ENCODE assay signal across 18 cellular contexts in the genomic region with DNA sequence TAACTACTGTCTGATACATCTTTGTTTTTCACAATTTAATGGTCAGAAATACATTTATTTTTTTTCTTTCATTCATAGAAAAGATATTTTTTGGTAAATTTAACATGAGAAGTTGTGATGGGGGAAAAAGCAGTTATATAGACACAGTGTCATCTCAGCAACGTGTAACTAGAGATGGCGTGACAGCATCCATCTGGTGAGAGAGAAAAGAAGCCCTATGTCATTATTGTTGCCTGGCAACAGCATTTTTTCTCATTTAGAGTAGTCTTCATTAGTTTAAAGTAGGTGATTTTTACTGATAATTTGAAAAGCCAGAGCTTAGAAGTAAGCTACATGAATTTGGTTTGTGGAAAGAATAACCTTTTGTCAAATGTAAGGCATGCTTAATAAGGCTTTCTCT.
DNase-seq lines count a peak whose midpoint lies in the region; ATAC-seq and TF ChIP-seq lines count a peak whose summit lies in the region.
"Had no signal": no experiment of that assay in that cellular context is flagged by ENCODE, and none has a peak within 500 bp of the region (broad histone marks: within the 10 kb centered on the region; RNA-seq: fewer than 3 reads in every experiment).

No MANE protein-coding gene starts in this region.

- no peak for DNase-seq in Caco-2
- DNase-seq in NCI-H128 (lab: John Stamatoyannopoulos, UW; ENCODE audit: unreplicated experiment), result peak; percentile 51
- peak; percentile 68 for DNase-seq in NCI-H345 (lab: John Stamatoyannopoulos, UW)
- DNase-seq in activated CD4-positive, alpha-beta memory T cell treated with anti-CD3 and anti-CD28 coated beads, Interleukin-2, amount 10 ng/mL, durations not matched to agents 7 days and 5 days, result no peak
- DNase-seq in NCI-H2029 treated with DMSO at 0.1 percent for 48 hours (lab: John Stamatoyannopoulos, UW), result no peak
- DNase-seq in suprapubic skin (ENCODE audit: low spot score in 2 of 2), result no peak
- DNase-seq: activated CD4-positive, alpha-beta T cell treated with anti-CD3 and anti-CD28 coated beads for 4 hours; activated effector memory CD4-positive, alpha-beta T cell treated with anti-CD3 and anti-CD28 coated beads, Interleukin-2, amount 50 U/mL, for 16 hours; adrenal gland; CD8-positive, alpha-beta T cell; dermis blood vessel endothelial cell had no signal

- no peak overlapping the region for H3K4me3 ChIP-seq in Caco-2 (ENCODE audit: low read depth, low read length)
- peak overlapping the region; percentile 51; the same call in 1 of the 2 replicates for H3K4me3 ChIP-seq in iPS-20b (ENCODE audit: low read length)
- H3K4me3 ChIP-seq in suprapubic skin, result no peak overlapping the region
- H3K4me3 ChIP-seq: adrenal gland, cardiac muscle cell had no signal

- TF ChIP-seq CTCF in Caco-2 (IDR thresholded peaks at IDR 0.05; ENCODE audit: insufficient read depth in 1 of 2, low read depth in 1 of 2, low read length in 1 of 2, severe bottlenecking in 1 of 2, unreplicated experiment in 1 of 2) (no peak), suprapubic skin (IDR thresholded peaks at IDR 0.05) (no peak)

- H3K4me1 Mint-ChIP-seq in Caco-2 (ENCODE audit: low read depth, unreplicated experiment), result peaks cover 18% of the 10 kb centered on the region
- H3K4me1 Mint-ChIP-seq in activated CD4-positive, alpha-beta memory T cell treated with anti-CD3 and anti-CD28 coated beads, Interleukin-2, amount 10 ng/mL, durations not matched to agents 7 days and 5 days, result no peaks in the 10 kb centered on the region

- H3K36me3 Mint-ChIP-seq in Caco-2 (ENCODE audit: insufficient read depth, unreplicated experiment), result no peaks in the 10 kb centered on the region
- H3K36me3 Mint-ChIP-seq in activated CD4-positive, alpha-beta memory T cell treated with anti-CD3 and anti-CD28 coated beads, Interleukin-2, amount 10 ng/mL, durations not matched to agents 7 days and 5 days (ENCODE audit: low read depth), result no peaks in the 10 kb centered on the region
- H3K36me3 Mint-ChIP-seq: CD8-positive, alpha-beta T cell had no signal

- no peak for TF ChIP-seq EP300 in suprapubic skin (IDR thresholded peaks at IDR 0.05)

- H3K36me3 ChIP-seq in Caco-2 (ENCODE audit: control insufficient read depth, insufficient read depth, low read length) (no peaks in the 10 kb centered on the region), iPS-20b (ENCODE audit: insufficient read depth, low read depth, low read length) (no peaks in the 10 kb centered on the region), suprapubic skin (no peaks in the 10 kb centered on the region)
- H3K36me3 ChIP-seq: adrenal gland, cardiac muscle cell had no signal

- peaks cover 45% of the 10 kb centered on the region for H3K4me1 ChIP-seq in Caco-2
- peaks cover 55% of the 10 kb centered on the region for H3K4me1 ChIP-seq in iPS-20b (ENCODE audit: insufficient read depth, low read length)
- no peaks in the 10 kb centered on the region for H3K4me1 ChIP-seq in suprapubic skin

- POLR2A ChIA-PET in Caco-2 (lab: Charles Lee), result no interaction called here
- POLR2A ChIA-PET in activated CD4-positive, alpha-beta memory T cell treated with anti-CD3 and anti-CD28 coated beads, Interleukin-2, amount 10 ng/mL, durations not matched to agents 7 days and 5 days (lab: Charles Lee), result no interaction called here

- 75% methylated on average over 2 of the region's 2 CpGs for WGBS in suprapubic skin

- CTCF ChIA-PET in Caco-2 (lab: Charles Lee), result no interaction called here
- CTCF ChIA-PET in activated CD4-positive, alpha-beta memory T cell treated with anti-CD3 and anti-CD28 coated beads, Interleukin-2, amount 10 ng/mL, durations not matched to agents 7 days and 5 days (lab: Charles Lee), result no interaction called here

- no peaks in the 10 kb centered on the region for H3K27me3 ChIP-seq in Caco-2 (replicated peaks; ENCODE audit: control insufficient read depth, insufficient read depth, low read length)
- H3K27me3 ChIP-seq in iPS-20b (ENCODE audit: insufficient read depth, low read length), result no peaks in the 10 kb centered on the region
- H3K27me3 ChIP-seq in suprapubic skin, result no peaks in the 10 kb centered on the region
- H3K27me3 ChIP-seq: adrenal gland, cardiac muscle cell had no signal

- intact Hi-C loops in Caco-2 (cut with micrococcal nuclease; ENCODE audit: unreplicated experiment), result no loop called here

- BruUV-seq in Caco-2 (replicated peaks; lab: Mats Ljungman, UMichigan), result no TSS peak

- no peak for ATAC-seq in HG03442 (IDR thresholded peaks at IDR 0.05; ENCODE audit: unreplicated experiment)
- ATAC-seq: CD8-positive, alpha-beta T cell had no signal

- no peaks in the 10 kb centered on the region for H3K9me3 ChIP-seq in Caco-2
- H3K9me3 ChIP-seq in iPS-20b (ENCODE audit: insufficient read depth, low read depth, low read length), result no peaks in the 10 kb centered on the region
- no peaks in the 10 kb centered on the region for H3K9me3 ChIP-seq in suprapubic skin
- H3K9me3 ChIP-seq: adrenal gland had no signal

- peak overlapping the region; percentile 45 for H3K27ac Mint-ChIP-seq in Caco-2 (ENCODE audit: unreplicated experiment)
- H3K27ac Mint-ChIP-seq in activated CD4-positive, alpha-beta memory T cell treated with anti-CD3 and anti-CD28 coated beads, Interleukin-2, amount 10 ng/mL, durations not matched to agents 7 days and 5 days, result no peak overlapping the region
- H3K27ac Mint-ChIP-seq: CD8-positive, alpha-beta T cell; mesothelial cell of epicardium had no signal

- H3K9me3 Mint-ChIP-seq in Caco-2 (ENCODE audit: unreplicated experiment), result no peaks in the 10 kb centered on the region
- no peaks in the 10 kb centered on the region for H3K9me3 Mint-ChIP-seq in activated CD4-positive, alpha-beta memory T cell treated with anti-CD3 and anti-CD28 coated beads, Interleukin-2, amount 10 ng/mL, durations not matched to agents 7 days and 5 days
- H3K9me3 Mint-ChIP-seq: mesothelial cell of epicardium, neural crest cell had no signal

- H3K27me3 Mint-ChIP-seq in Caco-2 (ENCODE audit: insufficient read depth, unreplicated experiment), result no peaks in the 10 kb centered on the region
- no peaks in the 10 kb centered on the region for H3K27me3 Mint-ChIP-seq in activated CD4-positive, alpha-beta memory T cell treated with anti-CD3 and anti-CD28 coated beads, Interleukin-2, amount 10 ng/mL, durations not matched to agents 7 days and 5 days

- TF ChIP-seq POLR2A in suprapubic skin (IDR thresholded peaks at IDR 0.05), result no peak

- H3K9ac ChIP-seq in iPS-20b (ENCODE audit: low read depth, low read length), result no peak overlapping the region

- H3K27ac ChIP-seq in iPS-20b (ENCODE audit: low read length), result no peak overlapping the region
- no peak overlapping the region for H3K27ac ChIP-seq in suprapubic skin
- H3K27ac ChIP-seq: adrenal gland, epithelial cell of prostate, RWPE1 had no signal

- no peak overlapping the region for H3K4me3 Mint-ChIP-seq in Caco-2 (ENCODE audit: unreplicated experiment)
- H3K4me3 Mint-ChIP-seq in activated CD4-positive, alpha-beta memory T cell treated with anti-CD3 and anti-CD28 coated beads, Interleukin-2, amount 10 ng/mL, durations not matched to agents 7 days and 5 days, result no peak overlapping the region
- H3K4me3 Mint-ChIP-seq: CD8-positive, alpha-beta T cell; mesothelial cell of epicardium; neural crest cell had no signal

Comparison
In these comparisons a context has a peak if more than half of its experiments do, and no peak if none do; other contexts are left out.
1. DNase-seq: peak in NCI-H128 (single experiment) and NCI-H345 (single experiment); none in Caco-2 (0 of 2), activated CD4-positive, alpha-beta memory T cell treated with anti-CD3 and anti-CD28 coated beads, Interleukin-2, amount 10 ng/mL, durations not matched to agents 7 days and 5 days (single experiment), NCI-H2029 treated with DMSO at 0.1 percent for 48 hours (single experiment) and suprapubic skin (0 of 2).